Comparison of ENCODE assay signal across 14 cellular contexts in the genomic region with DNA sequence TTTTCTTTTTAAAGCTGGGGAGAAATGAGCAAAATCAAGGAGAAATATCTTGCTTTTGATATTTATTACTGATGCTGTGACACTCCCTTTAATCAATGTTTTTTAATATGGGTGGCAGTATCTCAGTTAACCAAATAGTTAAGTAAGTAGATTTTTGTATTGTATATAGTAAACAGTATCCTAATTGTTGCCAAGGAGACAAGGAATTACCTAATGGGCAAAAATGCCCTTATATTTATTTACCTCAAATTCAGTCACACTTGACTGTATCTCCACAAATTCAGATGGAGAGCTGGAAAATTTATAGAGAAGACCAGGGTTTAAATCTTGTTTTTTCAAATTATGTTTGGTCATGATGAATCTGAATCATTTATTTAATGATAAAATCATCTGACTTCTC. TPM values are rescaled to one million over a fixed set of nuclear protein-coding genes. Genes with fewer than 3 reads are reported as not detected.
A peak's percentile ranks its signal among the peaks of the same experiment; 100 is the strongest.
DNase-seq lines count a peak whose midpoint lies in the region; ATAC-seq, FAIRE-seq and TF ChIP-seq lines count a peak whose summit lies in the region.
"Had no signal": no experiment of that assay in that cellular context is flagged by ENCODE, and none has a peak within 500 bp of the region (broad histone marks: within the 10 kb centered on the region; RNA-seq: fewer than 3 reads in every experiment).

No MANE protein-coding gene starts in this region.

- ATAC-seq in heart right ventricle (no peak), K562 (no peak), upper lobe of right lung (no peak), GM18858 (IDR thresholded peaks at IDR 0.05; ENCODE audit: unreplicated experiment) (no peak), HG03039 (IDR thresholded peaks at IDR 0.05; ENCODE audit: unreplicated experiment) (no peak), PC-3 (no peak)

- DNase-seq in left ventricle myocardium inferior: no peak
- no peak for DNase-seq in heart right ventricle
- DNase-seq in K562 (ENCODE audit: extremely low read depth in 1 of 4, low spot score in 3 of 4): no peak
- no peak for DNase-seq in upper lobe of right lung
- no peak for DNase-seq in PC-3
- DNase-seq: activated effector memory CD4-positive, alpha-beta T cell treated with Interleukin-2 at 50 U/mL for 16 hours; NCI-H1092; NCI-H82; ovary had no signal

- H3K9me1 ChIP-seq in K562 (ENCODE audit: control insufficient read depth, insufficient read depth, low read length): no peaks in the 10 kb centered on the region

- no peak for TF ChIP-seq POLR2A in K562 (conservative IDR thresholded peaks at IDR 0.05)

- no peak overlapping the region for H2AFZ ChIP-seq in K562 (ENCODE audit: low read depth, low read length)
- no peak overlapping the region for H2AFZ ChIP-seq in PC-3 (ENCODE audit: low read length)

- H3K4me2 ChIP-seq in K562 (ENCODE audit: insufficient read depth, low read length): no peak overlapping the region
- no peak overlapping the region for H3K4me2 ChIP-seq in PC-3 (ENCODE audit: low read length)
- H3K4me2 ChIP-seq: BLaER1 had no signal

- H3K4me3 ChIP-seq in left ventricle myocardium inferior (no peak overlapping the region), heart right ventricle (no peak overlapping the region), K562 (no peak overlapping the region), muscle layer of duodenum (ENCODE audit: low read depth in 1 of 2, low read length in 2 of 2) (no peak overlapping the region), upper lobe of right lung (no peak overlapping the region), PC-3 (ENCODE audit: low read length) (no peak overlapping the region)
- H3K4me3 ChIP-seq: BLaER1, ovary had no signal

- POLR2A ChIA-PET in K562 (lab: Yijun Ruan, JAX): interaction anchor here (1.2 to 8.3 kb wide), 5 partner anchors 11 to 87 kb away, joined by 3 to 50 read pairs (median 7); no protein-coding TSS in a partner anchor
- POLR2A ChIA-PET in PC-3 (lab: Charles Lee; ENCODE audit: unreplicated experiment): no interaction called here

- H3K36me3 ChIP-seq in left ventricle myocardium inferior (peaks cover 60% of the 10 kb centered on the region), heart right ventricle (peaks cover 0 to 82% (median 34%) of the 10 kb centered on the region in 9 donors), K562 (ENCODE audit: control insufficient read depth, insufficient read depth, low read length) (peaks cover 82% of the 10 kb centered on the region), muscle layer of duodenum (ENCODE audit: control insufficient read depth in 1 of 2, insufficient read depth in 2 of 2, low read length in 2 of 2) (peaks cover 55 to 56% of the 10 kb centered on the region in 2 donors), upper lobe of right lung (peaks cover 61% of the 10 kb centered on the region), PC-3 (ENCODE audit: low read depth, low read length) (peaks cover 68% of the 10 kb centered on the region)
- H3K36me3 ChIP-seq: ovary had no signal

- in situ Hi-C loops in K562 (cut with MboI): no loop called here

- H3K4me1 ChIP-seq in left ventricle myocardium inferior (peaks cover 97% of the 10 kb centered on the region), heart right ventricle (peaks cover 0 to 78% (median 47%) of the 10 kb centered on the region in 9 donors), K562 (replicated peaks in 1 of 2; ENCODE audit: control insufficient read depth in 2 of 2, insufficient read depth in 2 of 2, low read length in 2 of 2) (no peaks in the 10 kb centered on the region), muscle layer of duodenum (ENCODE audit: control insufficient read depth in 1 of 2, insufficient read depth in 2 of 2, low read length in 2 of 2) (peaks cover 5 to 46% of the 10 kb centered on the region in 2 donors), upper lobe of right lung (peaks cover 43% of the 10 kb centered on the region), PC-3 (ENCODE audit: insufficient read depth, low read length) (no peaks in the 10 kb centered on the region)

- H3K27me3 ChIP-seq in left ventricle myocardium inferior (ENCODE audit: low read depth) (no peaks in the 10 kb centered on the region), heart right ventricle (no peaks in the 10 kb centered on the region), K562 (ENCODE audit: control insufficient read depth in 2 of 2, insufficient read depth in 2 of 2, low read length in 2 of 2) (no peaks in the 10 kb centered on the region), muscle layer of duodenum (ENCODE audit: low read depth, low read length) (no peaks in the 10 kb centered on the region), upper lobe of right lung (no peaks in the 10 kb centered on the region), PC-3 (ENCODE audit: low read length) (no peaks in the 10 kb centered on the region)
- H3K27me3 ChIP-seq: BLaER1, ovary had no signal

- TF ChIP-seq RAD21 in K562 (CRISPR knock-in tag; conservative IDR thresholded peaks at IDR 0.05 in 1 of 2, IDR thresholded peaks at IDR 0.05 in 1 of 2): no peak

- intact Hi-C loops in left ventricle myocardium inferior (cut with micrococcal nuclease): no loop called here
- intact Hi-C loops in heart right ventricle (cut with DNase I): no loop called here
- intact Hi-C loops in K562 (cut with micrococcal nuclease): no loop called here
- intact Hi-C loops in upper lobe of right lung (cut with DNase I): no loop called here
- intact Hi-C loops in PC-3 (cut with micrococcal nuclease): no loop called here

- H3K9ac ChIP-seq in K562 (ENCODE audit: insufficient read depth in 1 of 2, low read depth in 2 of 2, low read length in 2 of 2): no peak overlapping the region
- H3K9ac ChIP-seq in PC-3 (ENCODE audit: low read length): no peak overlapping the region
- H3K9ac ChIP-seq: BLaER1 had no signal

- H3K9me3 ChIP-seq in left ventricle myocardium inferior (replicated peaks) (no peaks in the 10 kb centered on the region), heart right ventricle (peaks cover 0 to 4% (median 0%) of the 10 kb centered on the region in 11 donors), K562 (replicated peaks; ENCODE audit: control insufficient read depth, insufficient read depth, low read depth, low read length) (no peaks in the 10 kb centered on the region), muscle layer of duodenum (ENCODE audit: control insufficient read depth in 1 of 2, low read length in 2 of 2) (no peaks in the 10 kb centered on the region), upper lobe of right lung (no peaks in the 10 kb centered on the region), PC-3 (ENCODE audit: low read length) (no peaks in the 10 kb centered on the region)
- H3K9me3 ChIP-seq: BLaER1, ovary had no signal

- no peak for FAIRE-seq in K562 (lab: Jason Lieb, UNC)
- FAIRE-seq: urothelium cell line had no signal

- CTCF ChIA-PET in K562 (lab: Yijun Ruan, JAX; ENCODE audit: low intra/inter-chr PET ratio) (no interaction called here), PC-3 (lab: Charles Lee) (no interaction called here)

- TF ChIP-seq CTCF in left ventricle myocardium inferior (IDR thresholded peaks at IDR 0.05; ENCODE audit: borderline replicate concordance) (no peak), heart right ventricle (IDR thresholded peaks at IDR 0.05) (no peak), K562 (IDR thresholded peaks at IDR 0.05 in 2 of 3, conservative IDR thresholded peaks at IDR 0.05 in 1 of 3; ENCODE audit: insufficient read depth in 2 of 3, low read depth in 1 of 3, low read length in 3 of 3) (no peak), upper lobe of right lung (IDR thresholded peaks at IDR 0.05) (no peak), PC-3 (conservative IDR thresholded peaks at IDR 0.05; ENCODE audit: low read depth, low read length) (no peak)

- H3K9me2 ChIP-seq in PC-3 (replicated peaks; ENCODE audit: low read length): no peaks in the 10 kb centered on the region

- no TSS peak for BruUV-seq in K562 (replicated peaks; lab: Mats Ljungman, UMichigan)
- BruUV-seq in PC-3 (replicated peaks; lab: Mats Ljungman, UMichigan): no TSS peak

- H3K27ac ChIP-seq in left ventricle myocardium inferior (replicated peaks) (peak overlapping the region; percentile 21), heart right ventricle (peak overlapping the region in 4 of 10 donors; percentile 7 to 32 (median 26)), K562 (ENCODE audit: extremely low read depth, low read depth, low read length) (no peak overlapping the region), muscle layer of duodenum (ENCODE audit: low read length) (peak overlapping the region; percentile 41), upper lobe of right lung (peak overlapping the region; percentile 8), PC-3 (ENCODE audit: low read length) (no peak overlapping the region)
- H3K27ac ChIP-seq: BLaER1, ovary had no signal

- H4K20me1 ChIP-seq in K562 (replicated peaks; ENCODE audit: control insufficient read depth, insufficient read depth, low read length) (no peaks in the 10 kb centered on the region; the same call in 1 of the 2 replicates), PC-3 (ENCODE audit: low read length) (peaks cover 8% of the 10 kb centered on the region)

- H3F3A ChIP-seq in PC-3 (ENCODE audit: low read length, unreplicated experiment): peaks cover 17% of the 10 kb centered on the region

- TF ChIP-seq EP300 in K562 (IDR thresholded peaks at IDR 0.05; ENCODE audit: low read length): no peak

- H3K79me2 ChIP-seq in K562 (ENCODE audit: control insufficient read depth, insufficient read depth, low read length) (peaks cover 100% of the 10 kb centered on the region), PC-3 (ENCODE audit: low read length) (peaks cover 95% of the 10 kb centered on the region)

RNA-seq across cellular contexts. Expression of gene CHD2, which starts 3.6 kb away (rescaled TPM):
- total RNA-seq in left ventricle myocardium inferior (41.3 TPM), heart right ventricle (10 to 100 TPM; 38.0 to 74.0 (median 56.3) TPM), K562 (2014; rRNA removed) (38.9 and 47.3 TPM in 2 replicates), K562 (2014; rRNA removed; fragmentation: Illumina TruSeq; extraction: Trizol) (59.0 and 66.0 TPM in 2 replicates), K562 (2015; rRNA removed; fragmentation: Illumina TruSeq; extraction: Trizol) (45.5 and 49.7 TPM in 2 replicates), K562 (2021) (57.8 and 61.9 TPM in 2 replicates), upper lobe of right lung (161 TPM), PC-3 (2014; rRNA removed) (42.7 and 50.6 TPM in 2 replicates)
- polyA plus RNA-seq in heart right ventricle (10 to 100 TPM; 12.2 to 41.7 TPM), K562 (2011; rRNA removed) (56.2 and 63.4 TPM in 2 replicates), K562 (2014; fragmentation: Illumina TruSeq; extraction: Trizol) (57.6 and 70.8 TPM in 2 replicates), K562 (2014; fragmentation: Nextera tagmentation; extraction: Ambion mirVana) (10 to 100 TPM; 50.0 to 53.6 TPM), K562 (2014; rRNA removed) (55.3 and 61.3 TPM in 2 replicates)
- 221 and 585 TPM in 2 replicates for total RNA-seq in K562 (2011; cell fraction: chromatin; rRNA removed; ENCODE audit: low replicate concordance)
- 101 and 147 TPM in 2 replicates for total RNA-seq in K562 (2011; cell fraction: nucleolus; rRNA removed)
- 282 and 390 TPM in 2 replicates for total RNA-seq in K562 (2011; cell fraction: nucleoplasm; rRNA removed)
- polyA plus RNA-seq in K562 (2011; cell fraction: cytosol; rRNA removed): 32.8 and 58.4 TPM in 2 replicates
- polyA plus RNA-seq in K562 (2011; cell fraction: nucleus; rRNA removed): 192 and 194 TPM in 2 replicates
- polyA plus RNA-seq in K562 (2012): 33.7 and 57.7 TPM in 2 replicates
- 167 and 232 TPM in 2 replicates for polyA minus RNA-seq in K562 (2011; rRNA and poly(A)+ RNA removed)
- 39.1 and 51.9 TPM in 2 replicates for polyA minus RNA-seq in K562 (2011; cell fraction: cytosol; rRNA and poly(A)+ RNA removed)
- polyA minus RNA-seq in K562 (2011; cell fraction: nucleus; rRNA and poly(A)+ RNA removed): 209 and 435 TPM in 2 replicates

Comparison
In these comparisons a context has a peak if more than half of its experiments do, and no peak if none do; other contexts are left out.
1. H3K27ac ChIP-seq: peak in left ventricle myocardium inferior (single experiment), muscle layer of duodenum (single experiment) and upper lobe of right lung (single experiment); none in K562 (single experiment) and PC-3 (single experiment).